ENCODE assay signal across 18 cellular contexts in genomic region chr4:163598489-163598888, GRCh38.
DNase-seq lines count a peak whose midpoint lies in the region; ATAC-seq, FAIRE-seq and TF ChIP-seq lines count a peak whose summit lies in the region.
"Had no signal": no experiment of that assay in that cellular context is flagged by ENCODE, and none has a peak within 500 bp of the region (broad histone marks: within the 10 kb centered on the region; RNA-seq: fewer than 3 reads in every experiment).

No MANE protein-coding gene starts in this region.

- no peak for TF ChIP-seq CTCF in endothelial cell (IDR thresholded peaks at IDR 0.05; ENCODE audit: unreplicated experiment)

- DNase-seq in GM12891 (ENCODE audit: insufficient read length, low spot score) (no peak), Right ventricle myocardium inferior (ENCODE audit: missing footprints) (no peak), endothelial cell (ENCODE audit: low spot score) (no peak), immature natural killer cell (no peak), NCI-H1694 treated with DMSO at 0.1 percent for 48 hours (lab: John Stamatoyannopoulos, UW) (no peak)
- DNase-seq: activated CD4-positive, CD25-positive, alpha-beta regulatory T cell; activated naive CD4-positive, alpha-beta T cell treated with Interleukin-2 at 50 U/mL for 16 hours; heart right ventricle; midbrain; NCI-H1092 treated with DMSO at 0.1 percent for 48 hours; NCI-H446; PC-3; stimulated activated naive CD8-positive, alpha-beta T cell treated with anti-CD3 and anti-CD28 coated beads, Interleukin-15, amount 100 ng/mL, for 72 hours had no signal

- H3K27ac Mint-ChIP-seq in endothelial cell (ENCODE audit: unreplicated experiment) (no peak overlapping the region), immature natural killer cell (no peak overlapping the region)
- H3K27ac Mint-ChIP-seq: stimulated activated naive CD8-positive, alpha-beta T cell treated with anti-CD3 and anti-CD28 coated beads, Interleukin-15, amount 100 ng/mL, for 72 hours had no signal

- no peak overlapping the region for H3K4me3 Mint-ChIP-seq in endothelial cell (ENCODE audit: unreplicated experiment)
- no peak overlapping the region for H3K4me3 Mint-ChIP-seq in immature natural killer cell
- H3K4me3 Mint-ChIP-seq: stimulated activated naive CD8-positive, alpha-beta T cell treated with anti-CD3 and anti-CD28 coated beads, Interleukin-15, amount 100 ng/mL, for 72 hours had no signal

- intact Hi-C loops in Right ventricle myocardium inferior (cut with DNase I) = no loop called here

- peak; percentile 27 for ATAC-seq in GM19397 (IDR thresholded peaks at IDR 0.05; ENCODE audit: unreplicated experiment)
- ATAC-seq in HG02763 (IDR thresholded peaks at IDR 0.05; ENCODE audit: unreplicated experiment) = peak; percentile 28
- peak; percentile 22 for ATAC-seq in HG03469 (IDR thresholded peaks at IDR 0.05; ENCODE audit: unreplicated experiment)
- no peak for ATAC-seq in Right ventricle myocardium inferior
- ATAC-seq: esophagus mucosa; heart right ventricle; HepG2; PC-3; stimulated activated naive CD8-positive, alpha-beta T cell treated with anti-CD3 and anti-CD28 coated beads, Interleukin-15, amount 100 ng/mL, for 72 hours had no signal

- FAIRE-seq in GM12891 (lab: Jason Lieb, UNC) = peak; percentile 92
- FAIRE-seq: HepG2 had no signal

- H3K4me1 Mint-ChIP-seq in endothelial cell (ENCODE audit: unreplicated experiment) = no peaks in the 10 kb centered on the region
- H3K4me1 Mint-ChIP-seq in immature natural killer cell = no peaks in the 10 kb centered on the region
- H3K4me1 Mint-ChIP-seq: stimulated activated naive CD8-positive, alpha-beta T cell treated with anti-CD3 and anti-CD28 coated beads, Interleukin-15, amount 100 ng/mL, for 72 hours had no signal

- H3K9me3 Mint-ChIP-seq in endothelial cell (ENCODE audit: unreplicated experiment) = no peaks in the 10 kb centered on the region
- peaks cover 0 to 2% (median 0%) of the 10 kb centered on the region in 6 donors for H3K9me3 Mint-ChIP-seq in immature natural killer cell

- H3K36me3 Mint-ChIP-seq in endothelial cell (ENCODE audit: low read depth, unreplicated experiment) (no peaks in the 10 kb centered on the region), immature natural killer cell (no peaks in the 10 kb centered on the region)

- no peak for TF ChIP-seq POLR2A in GM12891 (IDR thresholded peaks at IDR 0.05; ENCODE audit: low read depth, low read length)

- H3K27me3 Mint-ChIP-seq in endothelial cell (ENCODE audit: unreplicated experiment) = no peaks in the 10 kb centered on the region
- H3K27me3 Mint-ChIP-seq in immature natural killer cell (ENCODE audit: low read depth in 3 of 3) = peaks cover 0 to 4% (median 0%) of the 10 kb centered on the region in 3 donors

TF ChIP-seq in GM12891, 5 proteins besides CTCF, POLR2A, EP300 and RAD21:
- TF ChIP-seq SPI1 (IDR thresholded peaks at IDR 0.05; ENCODE audit: low read depth, low read length) (no peak), TAF1 (IDR thresholded peaks at IDR 0.05; ENCODE audit: low read depth, low read length) (no peak), PAX5 (IDR thresholded peaks at IDR 0.05; ENCODE audit: insufficient read depth, low read length, severe bottlenecking) (no peak), POU2F2 (IDR thresholded peaks at IDR 0.05; ENCODE audit: low read depth, low read length) (no peak), POLR2AphosphoS5 (IDR thresholded peaks at IDR 0.05; ENCODE audit: low read depth, low read length) (no peak)
